In genomic region chr15:23311233-23311632, GRCh38 we compare ENCODE assay signal across 8 cellular contexts. TPM values are rescaled to one million over a fixed set of nuclear protein-coding genes. Genes with fewer than 3 reads are reported as not detected.
"Had no signal": no experiment of that assay in that cellular context is flagged by ENCODE, and none has a peak within 500 bp of the region (broad histone marks: within the 10 kb centered on the region; RNA-seq: fewer than 3 reads in every experiment).

No MANE protein-coding gene starts in this region.

RNA-seq across cellular contexts. Expression of gene GOLGA6L26, which starts 22.8 kb away (rescaled TPM):
- total RNA-seq: K562, M059J, OCI-LY7, PC-9, Right ventricle myocardium superior, RPMI7951, SJSA1 had no signal
- polyA plus RNA-seq: K562, SK-N-SH had no signal

RNA-seq across cellular contexts. Expression of gene GOLGA8S, which starts 43.3 kb away (rescaled TPM):
- total RNA-seq: K562, M059J had no signal
